13 cellular contexts compared by ENCODE assay signal in genomic region chr3:110938629-110939028, GRCh38.
DNase-seq lines count a peak whose midpoint lies in the region; ATAC-seq and TF ChIP-seq lines count a peak whose summit lies in the region.
"Had no signal": no experiment of that assay in that cellular context is flagged by ENCODE, and none has a peak within 500 bp of the region (broad histone marks: within the 10 kb centered on the region; RNA-seq: fewer than 3 reads in every experiment).

No MANE protein-coding gene starts in this region.

- H3K36me3 Mint-ChIP-seq in activated CD8-positive, alpha-beta memory T cell treated with anti-CD3 and anti-CD28 coated beads, Interleukin-2, amount 10 ng/mL, durations not matched to agents 7 days and 5 days, result peaks cover 14% of the 10 kb centered on the region
- H3K36me3 Mint-ChIP-seq in chondrocyte (ENCODE audit: low read depth), result peaks cover 7% of the 10 kb centered on the region
- no peaks in the 10 kb centered on the region for H3K36me3 Mint-ChIP-seq in stimulated activated effector memory CD8-positive, alpha-beta T cell treated with anti-CD3 and anti-CD28 coated beads, Interleukin-12 subunit alpha, Interleukin-12 subunit beta, amount 100 ng/mL, for 72 hours
- H3K36me3 Mint-ChIP-seq: CD8-positive, alpha-beta T cell had no signal

- no peak overlapping the region for H3K4me3 Mint-ChIP-seq in activated CD8-positive, alpha-beta memory T cell treated with anti-CD3 and anti-CD28 coated beads, Interleukin-2, amount 10 ng/mL, durations not matched to agents 7 days and 5 days
- no peak overlapping the region for H3K4me3 Mint-ChIP-seq in chondrocyte (ENCODE audit: unreplicated experiment)
- no peak overlapping the region for H3K4me3 Mint-ChIP-seq in stimulated activated effector memory CD8-positive, alpha-beta T cell treated with anti-CD3 and anti-CD28 coated beads, Interleukin-12 subunit alpha, Interleukin-12 subunit beta, amount 100 ng/mL, for 72 hours
- H3K4me3 Mint-ChIP-seq: B cell; CD8-positive, alpha-beta T cell; GM23338 had no signal

- peaks cover 4% of the 10 kb centered on the region for H3K9me3 Mint-ChIP-seq in activated CD8-positive, alpha-beta memory T cell treated with anti-CD3 and anti-CD28 coated beads, Interleukin-2, amount 10 ng/mL, durations not matched to agents 7 days and 5 days (ENCODE audit: low read depth)
- H3K9me3 Mint-ChIP-seq in chondrocyte (ENCODE audit: low read depth), result peaks cover 2% of the 10 kb centered on the region
- H3K9me3 Mint-ChIP-seq in stimulated activated effector memory CD8-positive, alpha-beta T cell treated with anti-CD3 and anti-CD28 coated beads, Interleukin-12 subunit alpha, Interleukin-12 subunit beta, amount 100 ng/mL, for 72 hours, result no peaks in the 10 kb centered on the region
- H3K9me3 Mint-ChIP-seq: CD8-positive, alpha-beta T cell; GM23338 had no signal

- peak; percentile 36 for ATAC-seq in activated CD8-positive, alpha-beta memory T cell treated with anti-CD3 and anti-CD28 coated beads, Interleukin-2, amount 10 ng/mL, durations not matched to agents 7 days and 5 days
- ATAC-seq in stimulated activated effector memory CD8-positive, alpha-beta T cell treated with anti-CD3 and anti-CD28 coated beads, Interleukin-12 subunit alpha, Interleukin-12 subunit beta, amount 100 ng/mL, for 72 hours, result peak; percentile 83
- ATAC-seq in GM21515 (IDR thresholded peaks at IDR 0.05; ENCODE audit: unreplicated experiment), result no peak
- ATAC-seq: CD8-positive, alpha-beta T cell; GM23338 had no signal

- peak overlapping the region; percentile 11 for H3K27ac Mint-ChIP-seq in activated CD8-positive, alpha-beta memory T cell treated with anti-CD3 and anti-CD28 coated beads, Interleukin-2, amount 10 ng/mL, durations not matched to agents 7 days and 5 days
- H3K27ac Mint-ChIP-seq in chondrocyte (ENCODE audit: unreplicated experiment), result peak overlapping the region; percentile 50
- no peak overlapping the region for H3K27ac Mint-ChIP-seq in stimulated activated effector memory CD8-positive, alpha-beta T cell treated with anti-CD3 and anti-CD28 coated beads, Interleukin-12 subunit alpha, Interleukin-12 subunit beta, amount 100 ng/mL, for 72 hours
- H3K27ac Mint-ChIP-seq: B cell; CD8-positive, alpha-beta T cell; GM23338 had no signal

- no peak for DNase-seq in activated CD8-positive, alpha-beta memory T cell treated with anti-CD3 and anti-CD28 coated beads, Interleukin-2, amount 10 ng/mL, durations not matched to agents 7 days and 5 days
- DNase-seq in activated CD8-positive, alpha-beta memory T cell treated with anti-CD3 and anti-CD28 coated beads, Interleukin-2, amount 50 U/mL, for 48 hours, result no peak
- DNase-seq in chondrocyte (ENCODE audit: low spot score), result no peak
- peak; percentile 36 for DNase-seq in iris pigment epithelial cell (ENCODE audit: low read depth)
- no peak for DNase-seq in stimulated activated effector memory CD8-positive, alpha-beta T cell treated with anti-CD3 and anti-CD28 coated beads, Interleukin-12 subunit alpha, Interleukin-12 subunit beta, amount 100 ng/mL, for 72 hours (ENCODE audit: low spot score in 2 of 2)
- no peak for DNase-seq in MV-4-11 (lab: John Stamatoyannopoulos, UW)
- DNase-seq: Calu3; CD8-positive, alpha-beta T cell; HCEC 1CT; IMR-90 had no signal

- no peak for TF ChIP-seq CTCF in chondrocyte (IDR thresholded peaks at IDR 0.05)

- peaks cover 19% of the 10 kb centered on the region for H3K4me1 Mint-ChIP-seq in activated CD8-positive, alpha-beta memory T cell treated with anti-CD3 and anti-CD28 coated beads, Interleukin-2, amount 10 ng/mL, durations not matched to agents 7 days and 5 days
- H3K4me1 Mint-ChIP-seq in chondrocyte (ENCODE audit: low read depth), result peaks cover 71% of the 10 kb centered on the region
- H3K4me1 Mint-ChIP-seq in stimulated activated effector memory CD8-positive, alpha-beta T cell treated with anti-CD3 and anti-CD28 coated beads, Interleukin-12 subunit alpha, Interleukin-12 subunit beta, amount 100 ng/mL, for 72 hours, result no peaks in the 10 kb centered on the region
- H3K4me1 Mint-ChIP-seq: B cell, GM23338 had no signal

- CTCF ChIA-PET in activated CD8-positive, alpha-beta memory T cell treated with anti-CD3 and anti-CD28 coated beads, Interleukin-2, amount 10 ng/mL, durations not matched to agents 7 days and 5 days (lab: Charles Lee), result no interaction called here

- H3K27me3 Mint-ChIP-seq in activated CD8-positive, alpha-beta memory T cell treated with anti-CD3 and anti-CD28 coated beads, Interleukin-2, amount 10 ng/mL, durations not matched to agents 7 days and 5 days, result no peaks in the 10 kb centered on the region
- H3K27me3 Mint-ChIP-seq in chondrocyte (ENCODE audit: low read depth), result no peaks in the 10 kb centered on the region
- H3K27me3 Mint-ChIP-seq: B cell had no signal
